In the genomic region with DNA sequence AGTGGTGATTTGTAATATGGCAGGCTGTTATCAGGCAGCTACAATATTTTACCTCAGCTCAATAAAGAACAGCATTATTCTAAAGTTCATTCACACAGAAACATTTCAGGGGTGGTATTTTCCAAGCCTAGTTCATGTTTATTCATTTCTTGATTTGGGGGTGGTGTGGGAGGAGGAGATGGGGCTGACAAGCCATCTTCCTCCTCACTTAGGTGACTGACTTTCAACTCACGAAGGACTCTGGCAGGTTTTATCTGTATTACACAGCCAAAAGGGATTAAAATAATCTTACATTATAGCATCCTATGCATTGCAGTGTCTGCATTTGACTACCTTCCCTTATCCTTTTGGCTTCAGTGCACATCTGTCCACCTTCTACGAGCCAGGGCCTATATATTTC, we compare ENCODE assay signal across 34 cellular contexts. TPM values are rescaled to one million over a fixed set of nuclear protein-coding genes. Genes with fewer than 3 reads are reported as not detected.
"Had no signal": no experiment of that assay in that cellular context is flagged by ENCODE, and none has a peak within 500 bp of the region (broad histone marks: within the 10 kb centered on the region; RNA-seq: fewer than 3 reads in every experiment).

No MANE protein-coding gene starts in this region.

- DNase-seq: activated CD4-positive, alpha-beta T cell treated with anti-CD3 and anti-CD28 coated beads for 48 hours; activated CD4-positive, alpha-beta T cell treated with anti-CD3 and anti-CD28 coated beads, Interleukin-2, amount 50 U/mL, for 48 hours; activated CD8-positive, alpha-beta memory T cell treated with anti-CD3 and anti-CD28 coated beads for 24 hours; activated effector memory CD4-positive, alpha-beta T cell treated with Interleukin-2 at 50 U/mL for 16 hours; activated naive CD4-positive, alpha-beta T cell treated with Interleukin-2 at 50 U/mL for 16 hours; anterior cingulate cortex; body of pancreas; effector CD8-positive, alpha-beta T cell; esophagus squamous epithelium; foreskin melanocyte; immature natural killer cell; kidney; left colon; midbrain; naive thymus-derived CD8-positive, alpha-beta T cell; posterior cingulate gyrus; stimulated activated CD4-positive, alpha-beta T cell treated with anti-CD3 and anti-CD28 coated beads, Interleukin-12 subunit alpha, Interleukin-12 subunit beta, amount 100 ng/mL, for 4 hours; stimulated activated CD4-positive, alpha-beta T cell treated with anti-CD3 and anti-CD28 coated beads, Interleukin-4, amount 100 ng/mL, for 1 hour; stimulated activated naive CD8-positive, alpha-beta T cell treated with anti-CD3 and anti-CD28 coated beads, Interleukin-15, amount 100 ng/mL, for 72 hours; substantia nigra; upper lobe of left lung had no signal

- H3K27me3 Mint-ChIP-seq: activated naive CD8-positive, alpha-beta T cell; naive thymus-derived CD8-positive, alpha-beta T cell; stimulated activated naive CD8-positive, alpha-beta T cell treated with anti-CD3 and anti-CD28 coated beads, Interleukin-15, amount 100 ng/mL, for 72 hours had no signal

- H3K9me3 ChIP-seq: body of pancreas, esophagus squamous epithelium, upper lobe of left lung, vagina had no signal

- H2AFZ ChIP-seq: hepatocyte had no signal

- H3K27ac Mint-ChIP-seq: activated naive CD8-positive, alpha-beta T cell; immature natural killer cell; naive thymus-derived CD8-positive, alpha-beta T cell; stimulated activated naive CD8-positive, alpha-beta T cell treated with anti-CD3 and anti-CD28 coated beads, Interleukin-15, amount 100 ng/mL, for 72 hours had no signal

- H3K36me3 Mint-ChIP-seq: activated naive CD8-positive, alpha-beta T cell; immature natural killer cell; naive thymus-derived CD8-positive, alpha-beta T cell had no signal

- H3K4me1 ChIP-seq: body of pancreas, esophagus squamous epithelium, upper lobe of left lung, vagina had no signal

- H3K36me3 ChIP-seq: esophagus squamous epithelium, upper lobe of left lung, vagina had no signal

- H3K27me3 ChIP-seq: body of pancreas, esophagus squamous epithelium, hepatocyte, upper lobe of left lung, vagina had no signal

- H3K4me3 Mint-ChIP-seq: activated naive CD8-positive, alpha-beta T cell; immature natural killer cell; naive thymus-derived CD8-positive, alpha-beta T cell; stimulated activated naive CD8-positive, alpha-beta T cell treated with anti-CD3 and anti-CD28 coated beads, Interleukin-15, amount 100 ng/mL, for 72 hours had no signal

- ATAC-seq: activated CD4-positive, CD25-positive, alpha-beta regulatory T cell treated with anti-CD3 and anti-CD28 coated beads, Interleukin-2, amount 50 U/mL, for 24 hours; body of pancreas; left colon; naive thymus-derived CD8-positive, alpha-beta T cell; sciatic nerve; stimulated activated naive CD8-positive, alpha-beta T cell treated with anti-CD3 and anti-CD28 coated beads, Interleukin-15, amount 100 ng/mL, for 72 hours had no signal

- H3K27ac ChIP-seq: body of pancreas, epithelial cell of prostate, esophagus squamous epithelium, hepatocyte, skin epidermis, upper lobe of left lung, vagina, VCaP had no signal

- H3K9me3 Mint-ChIP-seq: stimulated activated naive CD8-positive, alpha-beta T cell treated with anti-CD3 and anti-CD28 coated beads, Interleukin-15, amount 100 ng/mL, for 72 hours had no signal

- H3K4me2 ChIP-seq: hepatocyte had no signal

- H3K4me3 ChIP-seq: body of pancreas, esophagus squamous epithelium, hepatocyte, skin epidermis, upper lobe of left lung, vagina had no signal

- H3K4me1 Mint-ChIP-seq: immature natural killer cell; stimulated activated naive CD8-positive, alpha-beta T cell treated with anti-CD3 and anti-CD28 coated beads, Interleukin-15, amount 100 ng/mL, for 72 hours had no signal

RNA-seq across cellular contexts. Expression of a gene that starts 20.1 kb away (rescaled TPM):
- total RNA-seq: body of pancreas; dermis microvascular lymphatic vessel endothelial cell; esophagus squamous epithelium; glomerular endothelial cell; osteoblast; renal cortical epithelial cell; T-helper 1 cell treated with Interleukin-12 subunit alpha and Interleukin-12 subunit beta and Interleukin-4 antibody, amounts not matched to agents 30 ng/mL and 1 ng/mL, for 36 hours had no signal
- polyA plus RNA-seq: immature natural killer cell; naive thymus-derived CD8-positive, alpha-beta T cell had no signal
